Comparison of ENCODE assay signal across 11 cellular contexts in genomic region chr7:150435390-150436073, GRCh38. TPM values are rescaled to one million over a fixed set of nuclear protein-coding genes. Genes with fewer than 3 reads are reported as not detected.
DNase-seq lines count a peak whose midpoint lies in the region; ATAC-seq, FAIRE-seq and TF ChIP-seq lines count a peak whose summit lies in the region.
"Had no signal": no experiment of that assay in that cellular context is flagged by ENCODE, and none has a peak within 500 bp of the region (broad histone marks: within the 10 kb centered on the region; RNA-seq: fewer than 3 reads in every experiment).

No MANE protein-coding gene starts in this region.

- no peak overlapping the region for H2AFZ ChIP-seq in HepG2 (ENCODE audit: low read length)

- H3K4me1 ChIP-seq in liver (ENCODE audit: control insufficient read depth in 4 of 4, insufficient read depth in 4 of 4, low read length in 3 of 4) (no peaks in the 10 kb centered on the region), HepG2 (ENCODE audit: insufficient read depth, low read length) (no peaks in the 10 kb centered on the region), thyroid gland (no peaks in the 10 kb centered on the region)
- H3K4me1 ChIP-seq: tibial artery had no signal

- no peaks in the 10 kb centered on the region for H3K79me2 ChIP-seq in HepG2 (ENCODE audit: insufficient read depth, low read length)

- 73% methylated on average over 8 of the region's 8 CpGs for WGBS in liver
- 31% methylated on average over 7 of the region's 8 CpGs for WGBS in HepG2 (ENCODE audit: low lambda C conversion rate)
- 76 to 77% methylated on average over 8 of the region's 8 CpGs for WGBS in thyroid gland, 2 donors

- peak overlapping the region; percentile 3 for H3K27ac Mint-ChIP-seq in T-helper 17 cell

- POLR2A ChIA-PET in HepG2 (lab: Yijun Ruan, JAX): no interaction called here
- POLR2A ChIA-PET in HEK293T (lab: Yijun Ruan, JAX): no interaction called here

- peaks cover 6% of the 10 kb centered on the region for H3K27me3 Mint-ChIP-seq in T-helper 17 cell

- TF ChIP-seq POLR2A in HepG2 (IDR thresholded peaks at IDR 0.05; ENCODE audit: insufficient read depth in 1 of 2, low read depth in 2 of 2, low read length in 2 of 2) (no peak), thyroid gland (IDR thresholded peaks at IDR 0.05) (no peak)

- intact Hi-C loops in HepG2 (cut with micrococcal nuclease; ENCODE audit: unreplicated experiment) (no loop called here), thyroid gland (cut with DNase I) (no loop called here)

- in situ Hi-C loops in HepG2 (cut with HindIII; ENCODE audit: extremely low pct_ligation_motif_present, low pct_unique_long_range_greater_than_20kb): no loop called here

- CTCF ChIA-PET in HepG2 (lab: Yijun Ruan, JAX; ENCODE audit: low intra/inter-chr PET ratio, low total read pairs) (no interaction called here), HEK293T (lab: Yijun Ruan, JAX) (no interaction called here)

- H3K9ac ChIP-seq in liver (ENCODE audit: low read depth in 1 of 2, low read length in 2 of 2): no peak overlapping the region
- no peak overlapping the region for H3K9ac ChIP-seq in HepG2 (ENCODE audit: insufficient read depth, low read depth, low read length)

- no peaks in the 10 kb centered on the region for H3K36me3 Mint-ChIP-seq in T-helper 17 cell (ENCODE audit: low read depth)

- H3K4me1 Mint-ChIP-seq in T-helper 17 cell: peaks cover 14% of the 10 kb centered on the region
- H3K4me1 Mint-ChIP-seq: neural crest cell had no signal

- no peak overlapping the region for H3K4me3 Mint-ChIP-seq in T-helper 17 cell
- H3K4me3 Mint-ChIP-seq: neural crest cell had no signal

- DNase-seq in HepG2 (ENCODE audit: low spot score): no peak
- DNase-seq in T-helper 17 cell: no peak
- no peak for DNase-seq in SHP77 treated with DMSO at 0.1 percent for 48 hours (lab: John Stamatoyannopoulos, UW)
- no peak for DNase-seq in HEK293T (ENCODE audit: extremely low spot score)
- DNase-seq in putamen (ENCODE audit: low spot score): no peak
- no peak for DNase-seq in thyroid gland

- TF ChIP-seq EP300 in HepG2 (IDR thresholded peaks at IDR 0.05; ENCODE audit: low read depth in 2 of 2, low read length in 2 of 2): no peak
- TF ChIP-seq EP300 in HepG2 (CRISPR knock-in tag; IDR thresholded peaks at IDR 0.05; ENCODE audit: borderline replicate concordance): no peak

- ATAC-seq in HepG2: no peak
- ATAC-seq in HG03060 (IDR thresholded peaks at IDR 0.05; ENCODE audit: low read depth, unreplicated experiment): peak; percentile 90
- ATAC-seq in T-helper 17 cell: peak; percentile 72

- H3K36me3 ChIP-seq in liver (ENCODE audit: control insufficient read depth in 4 of 4, insufficient read depth in 3 of 4, low read depth in 1 of 4, low read length in 3 of 4) (no peaks in the 10 kb centered on the region), HepG2 (replicated peaks in 1 of 2; ENCODE audit: control insufficient read depth in 1 of 2, insufficient read depth in 2 of 2, low read length in 2 of 2) (no peaks in the 10 kb centered on the region), thyroid gland (no peaks in the 10 kb centered on the region)
- H3K36me3 ChIP-seq: tibial artery had no signal

- TF ChIP-seq CTCF in liver (IDR thresholded peaks at IDR 0.05; ENCODE audit: low read depth, low read length, missing input control) (no peak), HepG2 (CRISPR knock-in tag; IDR thresholded peaks at IDR 0.05) (no peak), thyroid gland (IDR thresholded peaks at IDR 0.05) (no peak)

- no TSS peak for BruUV-seq in HepG2 (replicated peaks; lab: Mats Ljungman, UMichigan)

- H3K4me2 ChIP-seq in HepG2 (ENCODE audit: low read depth, low read length): no peak overlapping the region

- H3K27ac ChIP-seq in liver (ENCODE audit: low read depth in 1 of 2, low read length in 2 of 2) (no peak overlapping the region), HepG2 (ENCODE audit: extremely low read length, insufficient read depth, low read length) (no peak overlapping the region), thyroid gland (no peak overlapping the region)
- H3K27ac ChIP-seq: tibial artery had no signal

- H3K9me3 ChIP-seq in liver (ENCODE audit: control insufficient read depth in 4 of 4, low read length in 3 of 4): no peaks in the 10 kb centered on the region
- no peaks in the 10 kb centered on the region for H3K9me3 ChIP-seq in HepG2 (ENCODE audit: low read length)
- no peaks in the 10 kb centered on the region for H3K9me3 ChIP-seq in T-helper 17 cell (ENCODE audit: control insufficient read depth, low read length, poor library complexity, severe bottlenecking)
- H3K9me3 ChIP-seq in thyroid gland: no peaks in the 10 kb centered on the region
- H3K9me3 ChIP-seq: tibial artery had no signal

- TF ChIP-seq RAD21 in liver (IDR thresholded peaks at IDR 0.05): no peak
- no peak for TF ChIP-seq RAD21 in HepG2 (CRISPR knock-in tag; IDR thresholded peaks at IDR 0.05)

- H3K4me3 ChIP-seq in liver (ENCODE audit: low read depth in 1 of 3, low read length in 3 of 3) (no peak overlapping the region), HepG2 (replicated peaks in 1 of 3; ENCODE audit: insufficient read depth in 1 of 3, low read depth in 2 of 3, low read length in 3 of 3) (no peak overlapping the region), thyroid gland (replicated peaks in 1 of 3) (no peak overlapping the region)
- H3K4me3 ChIP-seq: tibial artery had no signal

- no peaks in the 10 kb centered on the region for H4K20me1 ChIP-seq in HepG2 (ENCODE audit: insufficient read depth, low read length)

- FAIRE-seq in HepG2 (lab: Jason Lieb, UNC): no peak

- H3K27me3 ChIP-seq in liver (ENCODE audit: control insufficient read depth in 4 of 4, insufficient read depth in 4 of 4, low read length in 3 of 4) (no peaks in the 10 kb centered on the region), HepG2 (ENCODE audit: control insufficient read depth in 1 of 2, insufficient read depth in 2 of 2, low read length in 2 of 2) (peaks cover 0 to 28% of the 10 kb centered on the region in 2 experiments; a peak in 3 of 5 replicates), thyroid gland (no peaks in the 10 kb centered on the region)

TF ChIP-seq in HepG2, 621 proteins besides CTCF, POLR2A, EP300 and RAD21 (continues in another document):
- TF ChIP-seq ELF1 (CRISPR knock-in tag; IDR thresholded peaks at IDR 0.05) (no peak), ZNF713 (CRISPR knock-in tag; IDR thresholded peaks at IDR 0.05) (no peak)

TF ChIP-seq in HEK293T, 16 proteins besides CTCF, POLR2A, EP300 and RAD21 (continues in another document):
- TF ChIP-seq LEF1 (IDR thresholded peaks at IDR 0.05; ENCODE audit: borderline replicate concordance): no peak

RNA-seq across cellular contexts. Expression of gene GIMAP8, which starts 14.9 kb away (rescaled TPM):
- 1 to 10 TPM; 8.8 to 9.4 TPM for total RNA-seq in liver
- polyA plus RNA-seq in liver: 1 to 10 TPM; 1.6 to 6.4 TPM
- not detected in 2 replicates for total RNA-seq in HepG2 (2016; rRNA removed; fragmentation: Illumina TruSeq; extraction: Trizol)
- not detected in 2 replicates for total RNA-seq in HepG2 (2016; cell fraction: cytosol; rRNA removed; fragmentation: Illumina TruSeq; extraction: Trizol; ENCODE audit: low read depth)
- not detected in 2 replicates for total RNA-seq in HepG2 (2016; cell fraction: insoluble cytoplasmic fraction; rRNA removed; fragmentation: Illumina TruSeq; extraction: Trizol)
- total RNA-seq in HepG2 (2016; cell fraction: membrane; rRNA removed; fragmentation: Illumina TruSeq; extraction: Trizol): not detected in 2 replicates
- not detected in 2 replicates for total RNA-seq in HepG2 (2016; cell fraction: nucleus; rRNA removed; fragmentation: Illumina TruSeq; extraction: Trizol)
- not detected in 2 replicates for polyA plus RNA-seq in HepG2 (2011; rRNA removed)
- polyA plus RNA-seq in HepG2 (2011; cell fraction: cytosol; rRNA removed): not detected in 2 replicates
- not detected in 2 replicates for polyA plus RNA-seq in HepG2 (2011; cell fraction: nucleus; rRNA removed)
- not detected in 2 replicates for polyA plus RNA-seq in HepG2 (2012)
- polyA plus RNA-seq in HepG2 (2016; cell fraction: cytosol; fragmentation: Illumina TruSeq; extraction: Trizol; ENCODE audit: low read depth): not detected in 2 replicates
- polyA plus RNA-seq in HepG2 (2016; cell fraction: insoluble cytoplasmic fraction; fragmentation: Illumina TruSeq; extraction: Trizol; ENCODE audit: low read depth): not detected in 2 replicates
- polyA plus RNA-seq in HepG2 (2016; cell fraction: membrane; fragmentation: Illumina TruSeq; extraction: Trizol; ENCODE audit: low read depth): not detected in 2 replicates
- polyA plus RNA-seq in HepG2 (2016; cell fraction: nucleus; fragmentation: Illumina TruSeq; extraction: Trizol; ENCODE audit: insufficient read depth, low read depth): not detected in 2 replicates
- not detected in 2 replicates for polyA minus RNA-seq in HepG2 (2011; rRNA and poly(A)+ RNA removed; ENCODE audit: low replicate concordance)
- polyA minus RNA-seq in HepG2 (2011; cell fraction: cytosol; rRNA and poly(A)+ RNA removed): not detected in 2 replicates
- polyA minus RNA-seq in HepG2 (2011; cell fraction: nucleus; rRNA and poly(A)+ RNA removed): not detected in 2 replicates
- 10 to 100 TPM in 1 of 2 donors, 1 to 10 TPM in 1; 8.1 to 12.0 TPM for total RNA-seq in T-helper 17 cell
- 10 to 100 TPM in 3 of 4 donors, 1 to 10 TPM in 1; 7.5 to 34.5 (median 20.0) TPM for total RNA-seq in thyroid gland
- total RNA-seq: neural crest cell had no signal
- polyA plus RNA-seq: BJ had no signal

RNA-seq across cellular contexts. Expression of gene ZNF775, which starts 56.4 kb away (rescaled TPM):
- total RNA-seq in liver (1 to 10 TPM in 1 of 2 donors, under 1 TPM in 1; 0.33 to 3.1 TPM), HepG2 (2016; rRNA removed; fragmentation: Illumina TruSeq; extraction: Trizol) (3.1 and 4.5 TPM in 2 replicates), T-helper 17 cell (1 to 10 TPM; 1.4 to 2.1 TPM), thyroid gland (1 to 10 TPM; 4.3 to 7.5 (median 6.3) TPM)
- polyA plus RNA-seq in liver (under 1 TPM; 0.08 to 0.72 TPM), HepG2 (2011; rRNA removed) (3.2 and 3.8 TPM in 2 replicates)
- total RNA-seq in HepG2 (2016; cell fraction: cytosol; rRNA removed; fragmentation: Illumina TruSeq; extraction: Trizol; ENCODE audit: low read depth): 0.71 TPM in 2 replicates
- total RNA-seq in HepG2 (2016; cell fraction: insoluble cytoplasmic fraction; rRNA removed; fragmentation: Illumina TruSeq; extraction: Trizol): 3.6 and 3.8 TPM in 2 replicates
- 1.9 and 2.5 TPM in 2 replicates for total RNA-seq in HepG2 (2016; cell fraction: membrane; rRNA removed; fragmentation: Illumina TruSeq; extraction: Trizol)
- 1.8 and 3.2 TPM in 2 replicates for total RNA-seq in HepG2 (2016; cell fraction: nucleus; rRNA removed; fragmentation: Illumina TruSeq; extraction: Trizol)
- 2.6 and 4.5 TPM in 2 replicates for polyA plus RNA-seq in HepG2 (2011; cell fraction: cytosol; rRNA removed)
- polyA plus RNA-seq in HepG2 (2011; cell fraction: nucleus; rRNA removed): 5.8 and 5.9 TPM in 2 replicates
- polyA plus RNA-seq in HepG2 (2012): 2.1 and 3.1 TPM in 2 replicates
- 0.67 and 0.68 TPM in 2 replicates for polyA plus RNA-seq in HepG2 (2016; cell fraction: cytosol; fragmentation: Illumina TruSeq; extraction: Trizol; ENCODE audit: low read depth)
- polyA plus RNA-seq in HepG2 (2016; cell fraction: insoluble cytoplasmic fraction; fragmentation: Illumina TruSeq; extraction: Trizol; ENCODE audit: low read depth): 3.7 and 4.2 TPM in 2 replicates
- 1.2 and 1.8 TPM in 2 replicates for polyA plus RNA-seq in HepG2 (2016; cell fraction: membrane; fragmentation: Illumina TruSeq; extraction: Trizol; ENCODE audit: low read depth)
- 5.2 and 9.1 TPM in 2 replicates for polyA plus RNA-seq in HepG2 (2016; cell fraction: nucleus; fragmentation: Illumina TruSeq; extraction: Trizol; ENCODE audit: insufficient read depth, low read depth)
- 0.37 and 3.7 TPM in 2 replicates for polyA minus RNA-seq in HepG2 (2011; rRNA and poly(A)+ RNA removed; ENCODE audit: low replicate concordance)
- 2.5 and 3.9 TPM in 2 replicates for polyA minus RNA-seq in HepG2 (2011; cell fraction: cytosol; rRNA and poly(A)+ RNA removed)
- polyA minus RNA-seq in HepG2 (2011; cell fraction: nucleus; rRNA and poly(A)+ RNA removed): 1.8 and 2.4 TPM in 2 replicates

Comparison
In these comparisons a context has a peak if more than half of its experiments do, and no peak if none do; other contexts are left out.
1. RNA of gene GIMAP8, which starts 14.9 kb away (total RNA-seq): 7.5 to 34.5 TPM in thyroid gland, 8.1 to 12.0 TPM in T-helper 17 cell and 8.8 to 9.4 TPM in liver; not detected in HepG2; every median in the first group is over 4 times any median in the second.